In genomic region chr9:24986331-24986730, GRCh38 we compare ENCODE assay signal across 19 cellular contexts.
A peak's percentile ranks its signal among the peaks of the same experiment; 100 is the strongest.
DNase-seq lines count a peak whose midpoint lies in the region; ATAC-seq and FAIRE-seq lines count a peak whose summit lies in the region.
"Had no signal": no experiment of that assay in that cellular context is flagged by ENCODE, and none has a peak within 500 bp of the region (broad histone marks: within the 10 kb centered on the region; RNA-seq: fewer than 3 reads in every experiment).

No MANE protein-coding gene starts in this region.

- H3K9ac ChIP-seq in mesenchymal stem cell (ENCODE audit: low read length): no peak overlapping the region
- H3K9ac ChIP-seq: KMS-11 had no signal

- H2AK5ac ChIP-seq in mesenchymal stem cell (ENCODE audit: low read length, severe bottlenecking): no peak overlapping the region

- H3K4ac ChIP-seq in mesenchymal stem cell (ENCODE audit: low read depth in 1 of 2, low read length in 2 of 2): no peak overlapping the region

- no peak overlapping the region for H4K91ac ChIP-seq in mesenchymal stem cell (ENCODE audit: low read length)

- no peak overlapping the region for H3K4me2 ChIP-seq in mesenchymal stem cell (ENCODE audit: low read length, poor library complexity, severe bottlenecking)
- H3K4me2 ChIP-seq: KMS-11 had no signal

- no peak overlapping the region for H3K4me3 ChIP-seq in mesenchymal stem cell (ENCODE audit: insufficient read depth in 1 of 2, low read depth in 1 of 2, low read length in 2 of 2)
- H3K4me3 ChIP-seq: SJSA1 had no signal

- intact Hi-C loops in sciatic nerve (cut with DNase I): no loop called here

- peak; percentile 4 for DNase-seq in HT-29 (ENCODE audit: low spot score)
- DNase-seq in RKO (ENCODE audit: low spot score): peak; percentile 2
- peak; percentile 1 for DNase-seq in iPS DF 4.7 (ENCODE audit: extremely low read depth, low spot score)
- peak; percentile 3 for DNase-seq in urothelium cell line (ENCODE audit: low spot score)
- DNase-seq in sciatic nerve (ENCODE audit: low spot score): no peak
- DNase-seq in NCI-H69 (lab: John Stamatoyannopoulos, UW): no peak
- DNase-seq in mesenchymal stem cell: no peak
- DNase-seq: AML-193, NCI-H1436, NCI-H1930, NCI-H345, NCI-H524 treated with DMSO at 0.1 percent for 48 hours had no signal

- no peak overlapping the region for H2BK5ac ChIP-seq in mesenchymal stem cell (ENCODE audit: low read depth, low read length, poor library complexity, severe bottlenecking)

- no peaks in the 10 kb centered on the region for H3K36me3 ChIP-seq in mesenchymal stem cell (ENCODE audit: control insufficient read depth in 1 of 2, insufficient read depth in 2 of 2, low read depth in 1 of 2, low read length in 2 of 2)
- H3K36me3 ChIP-seq: SJSA1 had no signal

- WGBS in mesenchymal stem cell: no CpG with 5 or more reads among the region's 3 CpGs

- no peaks in the 10 kb centered on the region for H3K4me1 ChIP-seq in mesenchymal stem cell (ENCODE audit: control insufficient read depth, insufficient read depth, low read depth, low read length)
- H3K4me1 ChIP-seq: SJSA1 had no signal

- no peak overlapping the region for H2AFZ ChIP-seq in mesenchymal stem cell (ENCODE audit: low read depth, low read length)

- H4K8ac ChIP-seq in mesenchymal stem cell (ENCODE audit: low read length): no peak overlapping the region

- H3K23ac ChIP-seq in mesenchymal stem cell (ENCODE audit: low read length in 2 of 2): no peak overlapping the region

- ATAC-seq in sciatic nerve: no peak

- no peaks in the 10 kb centered on the region for H3K27me3 ChIP-seq in mesenchymal stem cell (ENCODE audit: control insufficient read depth in 1 of 2, insufficient read depth in 1 of 2, low read length in 2 of 2)
- H3K27me3 ChIP-seq: SJSA1 had no signal

- H2BK12ac ChIP-seq in mesenchymal stem cell (ENCODE audit: low read length in 2 of 2): no peak overlapping the region

- H3K79me1 ChIP-seq in mesenchymal stem cell (replicated peaks; ENCODE audit: low read length, poor library complexity, severe bottlenecking): no peaks in the 10 kb centered on the region

- no peak overlapping the region for H3K27ac ChIP-seq in mesenchymal stem cell (ENCODE audit: low read length, poor library complexity, severe bottlenecking)
- H3K27ac ChIP-seq: C4-2B, KMS-11, SJSA1 had no signal

- no peak overlapping the region for H3K14ac ChIP-seq in mesenchymal stem cell (ENCODE audit: low read length in 2 of 2)

- H2BK120ac ChIP-seq in mesenchymal stem cell (ENCODE audit: low read depth, low read length): no peak overlapping the region

- no peak for FAIRE-seq in urothelium cell line (lab: Jason Lieb, UNC)
- FAIRE-seq: D721Med, GM12892, GM18507, H1 had no signal

- H2BK15ac ChIP-seq in mesenchymal stem cell (ENCODE audit: low read depth, poor library complexity, severe bottlenecking): no peak overlapping the region

- H3K9me3 ChIP-seq in mesenchymal stem cell (ENCODE audit: control insufficient read depth, low read length): no peaks in the 10 kb centered on the region
- H3K9me3 ChIP-seq: SJSA1 had no signal

- H3K18ac ChIP-seq in mesenchymal stem cell (ENCODE audit: low read depth in 1 of 2, low read length in 2 of 2): no peak overlapping the region

Comparison
In these comparisons a context has a peak if more than half of its experiments do, and no peak if none do; other contexts are left out.
1. DNase-seq: peak in HT-29 (single experiment), RKO (single experiment), iPS DF 4.7 (single experiment) and urothelium cell line (single experiment); none in sciatic nerve (single experiment), NCI-H69 (single experiment) and mesenchymal stem cell (single experiment).